Comparison of ENCODE assay signal across 18 cellular contexts in the genomic region with DNA sequence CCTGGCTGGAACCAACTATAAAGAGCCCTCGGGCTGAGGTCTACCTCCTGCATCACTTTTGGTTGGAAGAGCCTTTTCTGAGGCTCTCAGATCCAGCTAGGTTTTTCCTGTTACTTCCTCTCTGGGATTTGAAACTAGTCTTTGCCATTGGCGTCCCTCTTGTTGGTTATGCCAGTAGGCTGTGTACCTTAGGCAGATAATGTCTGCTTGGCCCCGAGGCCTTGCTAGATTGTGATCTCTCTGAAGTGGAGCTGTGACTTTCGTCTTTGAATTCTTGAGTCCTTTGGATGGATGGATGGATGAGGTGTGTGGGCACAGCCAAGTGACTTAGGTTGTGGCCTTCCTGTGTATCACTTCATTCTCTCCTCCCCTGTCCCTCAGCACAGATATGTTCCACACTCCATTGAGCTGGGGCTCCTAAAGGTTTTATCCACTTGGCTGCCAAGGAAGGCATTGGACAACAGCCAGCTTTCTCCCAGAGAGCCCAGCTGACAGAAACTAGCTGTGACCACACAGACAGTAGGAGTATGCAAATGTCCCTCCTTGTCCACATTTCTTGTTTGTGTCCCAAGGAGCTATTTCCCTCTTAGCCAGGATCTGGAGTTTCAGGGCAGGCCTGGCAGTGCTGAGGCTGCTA. TPM values are rescaled to one million over a fixed set of nuclear protein-coding genes. Genes with fewer than 3 reads are reported as not detected.
DNase-seq lines count a peak whose midpoint lies in the region; ATAC-seq and TF ChIP-seq lines count a peak whose summit lies in the region.
"Had no signal": no experiment of that assay in that cellular context is flagged by ENCODE, and none has a peak within 500 bp of the region (broad histone marks: within the 10 kb centered on the region; RNA-seq: fewer than 3 reads in every experiment).

No MANE protein-coding gene starts in this region.

- intact Hi-C loops in IMR-90 (cut with micrococcal nuclease) (no loop called here), left lung (cut with DNase I) (no loop called here)

- no peak overlapping the region for H2AFZ ChIP-seq in IMR-90 (replicated peaks; ENCODE audit: low read length, poor library complexity)

- peaks cover 21% of the 10 kb centered on the region for H3K36me3 ChIP-seq in IMR-90 (ENCODE audit: control insufficient read depth, insufficient read depth, low read length)
- peaks cover 0 to 46% of the 10 kb centered on the region in 2 donors for H3K36me3 ChIP-seq in left lung
- H3K36me3 ChIP-seq: colonic mucosa had no signal

- no peak overlapping the region for H3K14ac ChIP-seq in IMR-90 (replicated peaks; ENCODE audit: low read depth, low read length)

- no peak overlapping the region for H2AK9ac ChIP-seq in IMR-90 (replicated peaks; ENCODE audit: low read depth, low read length, poor library complexity)

- WGBS in IMR-90 (ENCODE audit: extremely low coverage in 2 of 2, insufficient read length in 1 of 2), 2 experiments, result 80% methylated on average over 1 of the region's 4 CpGs; no CpG with 5 or more reads in 1 of the 2 experiments

- no peaks in the 10 kb centered on the region for H4K20me1 ChIP-seq in IMR-90 (ENCODE audit: insufficient read depth, low read length)

- H3K18ac ChIP-seq in IMR-90 (ENCODE audit: low read depth, low read length), result no peak overlapping the region

- no peak overlapping the region for H3K56ac ChIP-seq in IMR-90 (ENCODE audit: extremely low read depth, insufficient read depth, low read length)

- CTCF ChIA-PET in IMR-90 (lab: Yijun Ruan, JAX), result interaction anchor here (1.1 kb wide), 1 partner anchor 79 kb away, joined by 3 read pairs; the partner anchor contains the start of gene VPS18

- in situ Hi-C loops in IMR-90 (cut with MboI; ENCODE audit: low sequenced_read_pairs) (no loop called here), T47D (cut with HindIII; ENCODE audit: low pct_unique_long_range_greater_than_20kb, low sequenced_read_pairs) (no loop called here)

- H4K5ac ChIP-seq in IMR-90 (ENCODE audit: low read depth, low read length), result no peak overlapping the region

- POLR2A ChIA-PET in IMR-90 (lab: Charles Lee; ENCODE audit: unreplicated experiment), result no interaction called here

- no peak for DNase-seq in IMR-90
- DNase-seq in T47D (ENCODE audit: low read depth in 1 of 2, low spot score in 1 of 2), result peak; percentile 51 to 92
- no peak for DNase-seq in left lung
- DNase-seq in NCI-H748 treated with DMSO at 0.1 percent for 48 hours (lab: John Stamatoyannopoulos, UW), result no peak
- DNase-seq in activated T-cell treated with anti-CD3 and anti-CD28 coated beads, Interleukin-2, amount 50 U/mL, for 1 hour, result no peak
- DNase-seq: activated CD8-positive, alpha-beta memory T cell treated with anti-CD3 and anti-CD28 coated beads, Interleukin-2, amount 50 U/mL, for 48 hours; activated naive CD8-positive, alpha-beta T cell treated with anti-CD3 and anti-CD28 coated beads for 36 hours; colonic mucosa; erythroblast; hippocampal formation; NCI-H345; PC-3 had no signal

- TF ChIP-seq POLR2A in IMR-90 (IDR thresholded peaks at IDR 0.05; ENCODE audit: low read depth, low read length), result no peak

- H4K8ac ChIP-seq in IMR-90 (ENCODE audit: low read depth in 2 of 2, low read length in 2 of 2), result no peak overlapping the region

- no peaks in the 10 kb centered on the region for H3K79me1 ChIP-seq in IMR-90 (ENCODE audit: low read depth in 1 of 2, low read length in 2 of 2)

- H4K91ac ChIP-seq in IMR-90 (ENCODE audit: insufficient read depth, low read depth, low read length), result no peak overlapping the region

- peak; percentile 51 for ATAC-seq in IMR-90 (ENCODE audit: low read depth)
- peak; percentile 36 for ATAC-seq in left lung
- ATAC-seq in GM19463 (IDR thresholded peaks at IDR 0.05; ENCODE audit: unreplicated experiment), result no peak
- ATAC-seq in HG02610 (IDR thresholded peaks at IDR 0.05; ENCODE audit: unreplicated experiment), result no peak
- ATAC-seq: activated CD4-positive, CD25-positive, alpha-beta regulatory T cell treated with anti-CD3 and anti-CD28 coated beads, Interleukin-2, amount 50 U/mL, for 24 hours; PC-3 had no signal

- H3K9me3 ChIP-seq in IMR-90 (ENCODE audit: control insufficient read depth, insufficient read depth, low read length) (no peaks in the 10 kb centered on the region), left lung (no peaks in the 10 kb centered on the region)
- H3K9me3 ChIP-seq: colonic mucosa, neutrophil had no signal

- no peak overlapping the region for H3K4ac ChIP-seq in IMR-90 (ENCODE audit: low read depth, low read length)

- no peaks in the 10 kb centered on the region for H3K27me3 ChIP-seq in IMR-90 (ENCODE audit: control insufficient read depth, insufficient read depth, low read length)
- H3K27me3 ChIP-seq in left lung, result no peaks in the 10 kb centered on the region
- H3K27me3 ChIP-seq: colonic mucosa, neutrophil had no signal

- H3K23ac ChIP-seq in IMR-90 (ENCODE audit: low read depth, low read length), result no peak overlapping the region

- no peak overlapping the region for H2BK5ac ChIP-seq in IMR-90 (ENCODE audit: low read depth, low read length, poor library complexity, severe bottlenecking)

- TF ChIP-seq CTCF in 22Rv1 (IDR thresholded peaks at IDR 0.05), result no peak
- TF ChIP-seq CTCF in IMR-90 (conservative IDR thresholded peaks at IDR 0.05; ENCODE audit: low read depth, low read length), result no peak
- TF ChIP-seq CTCF in left lung (IDR thresholded peaks at IDR 0.05), result no peak

- H3K9me1 ChIP-seq in IMR-90 (ENCODE audit: insufficient read depth, low read length), result 0 out of 2 replicates have a peak, but pooled peaks cover 4% of the 10 kb centered on the region

- H3K4me1 ChIP-seq in IMR-90 (ENCODE audit: control insufficient read depth, insufficient read depth, low read length), result no peaks in the 10 kb centered on the region
- H3K4me1 ChIP-seq in left lung, result no peaks in the 10 kb centered on the region
- H3K4me1 ChIP-seq: colonic mucosa had no signal

- no peak overlapping the region for H2BK15ac ChIP-seq in IMR-90 (ENCODE audit: low read depth, low read length)

- H3K9ac ChIP-seq in IMR-90 (ENCODE audit: low read depth, low read length), result no peak overlapping the region

- no peak overlapping the region for H2BK120ac ChIP-seq in IMR-90 (ENCODE audit: low read depth, low read length)

- no peak overlapping the region for H2BK20ac ChIP-seq in IMR-90 (ENCODE audit: low read depth, low read length)

- H3K4me3 ChIP-seq in IMR-90 (ENCODE audit: insufficient read depth, low read depth, low read length) (no peak overlapping the region), left lung (no peak overlapping the region)
- H3K4me3 ChIP-seq: colonic mucosa, lung had no signal

- BruUV-seq in IMR-90 (replicated peaks; lab: Mats Ljungman, UMichigan), result no TSS peak

- no peak for TF ChIP-seq RAD21 in IMR-90 (IDR thresholded peaks at IDR 0.05; ENCODE audit: low read length)

- no peak overlapping the region for H3K4me2 ChIP-seq in IMR-90 (ENCODE audit: low read depth, low read length)

- dilution Hi-C loops in IMR-90 (cut with HindIII; ENCODE audit: low sequenced_read_pairs, unreplicated experiment), result no loop called here

- H2AK5ac ChIP-seq in IMR-90 (ENCODE audit: low read depth, low read length), result no peak overlapping the region

- H3K27ac ChIP-seq in 22Rv1 (peak overlapping the region; percentile 65), IMR-90 (ENCODE audit: insufficient read depth, low read length) (no peak overlapping the region), left lung (no peak overlapping the region)
- H3K27ac ChIP-seq: colonic mucosa, neutrophil had no signal

TF ChIP-seq in IMR-90, 13 proteins besides CTCF, POLR2A, EP300 and RAD21:
- no peak for TF ChIP-seq MAFK (IDR thresholded peaks at IDR 0.05; ENCODE audit: low read depth, low read length)
- TF ChIP-seq NFE2L2 (IDR thresholded peaks at IDR 0.05; ENCODE audit: low read depth, low read length), result no peak
- no peak for TF ChIP-seq FOS (IDR thresholded peaks at IDR 0.05; ENCODE audit: low read depth, low read length)
- no peak for TF ChIP-seq CEBPB (IDR thresholded peaks at IDR 0.05; ENCODE audit: low read depth, low read length)
- TF ChIP-seq BHLHE40 (IDR thresholded peaks at IDR 0.05; ENCODE audit: low read depth, low read length), result no peak
- no peak for TF ChIP-seq MAZ (IDR thresholded peaks at IDR 0.05; ENCODE audit: borderline replicate concordance, low read depth, low read length)
- TF ChIP-seq, protein P1, sequence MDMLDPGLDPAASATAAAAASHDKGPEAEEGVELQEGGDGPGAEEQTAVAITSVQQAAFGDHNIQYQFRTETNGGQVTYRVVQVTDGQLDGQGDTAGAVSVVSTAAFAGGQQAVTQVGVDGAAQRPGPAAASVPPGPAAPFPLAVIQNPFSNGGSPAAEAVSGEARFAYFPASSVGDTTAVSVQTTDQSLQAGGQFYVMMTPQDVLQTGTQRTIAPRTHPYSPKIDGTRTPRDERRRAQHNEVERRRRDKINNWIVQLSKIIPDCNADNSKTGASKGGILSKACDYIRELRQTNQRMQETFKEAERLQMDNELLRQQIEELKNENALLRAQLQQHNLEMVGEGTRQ (IDR thresholded peaks at IDR 0.05; ENCODE audit: low read depth, low read length), result no peak
- no peak for TF ChIP-seq SMC3 (IDR thresholded peaks at IDR 0.05; ENCODE audit: low read depth, low read length)
TF ChIP-seq in IMR-90: peak in this region for 0.

RNA-seq across cellular contexts. Expression of gene DNAJC17, which starts 7.9 kb away (rescaled TPM):
- total RNA-seq in IMR-90 (2012; rRNA removed) (58.3 and 107 TPM in 2 replicates), left lung (10 to 100 TPM; 24.3 to 32.6 TPM)
- polyA plus RNA-seq in IMR-90 (2012; rRNA removed), result 58.6 and 77.1 TPM in 2 replicates
- polyA plus RNA-seq in IMR-90 (2012; cell fraction: cytosol; rRNA removed), result 36.7 and 109 TPM in 2 replicates
- polyA plus RNA-seq in IMR-90 (2012; cell fraction: nucleus; rRNA removed; ENCODE audit: low replicate concordance), result 46.7 and 66.8 TPM in 2 replicates

RNA-seq across cellular contexts. Expression of gene ZFYVE19, which starts 8.3 kb away (rescaled TPM):
- total RNA-seq in IMR-90 (2012; rRNA removed) (22.6 and 22.8 TPM in 2 replicates), left lung (10 to 100 TPM; 23.6 to 26.2 TPM)
- 27.3 and 29.6 TPM in 2 replicates for polyA plus RNA-seq in IMR-90 (2012; rRNA removed)
- polyA plus RNA-seq in IMR-90 (2012; cell fraction: cytosol; rRNA removed), result 22.7 and 25.2 TPM in 2 replicates
- polyA plus RNA-seq in IMR-90 (2012; cell fraction: nucleus; rRNA removed; ENCODE audit: low replicate concordance), result 113 and 127 TPM in 2 replicates

RNA-seq across cellular contexts. Expression of gene PPP1R14D, which starts 13.3 kb away (rescaled TPM):
- total RNA-seq in IMR-90 (2012; rRNA removed) (not detected in 2 replicates), left lung (under 1 TPM in 1 of 2 donors, not detected in 1; 0.47 TPM)
- polyA plus RNA-seq in IMR-90 (2012; rRNA removed), result not detected in 2 replicates
- not detected in 2 replicates for polyA plus RNA-seq in IMR-90 (2012; cell fraction: cytosol; rRNA removed)
- polyA plus RNA-seq in IMR-90 (2012; cell fraction: nucleus; rRNA removed; ENCODE audit: low replicate concordance), result not detected in 2 replicates
- total RNA-seq: activated naive CD8-positive, alpha-beta T cell treated with anti-CD3 and anti-CD28 coated beads for 36 hours; lung had no signal

RNA-seq across cellular contexts. Expression of gene SPINT1, which starts 28.7 kb away (rescaled TPM):
- total RNA-seq in IMR-90 (2012; rRNA removed) (0.56 and 0.90 TPM in 2 replicates), left lung (100 to 1,000 TPM; 102 to 160 TPM)
- polyA plus RNA-seq in IMR-90 (2012; rRNA removed), result 1.8 and 2.1 TPM in 2 replicates
- polyA plus RNA-seq in IMR-90 (2012; cell fraction: cytosol; rRNA removed), result 2.3 and 3.1 TPM in 2 replicates
- 2.5 and 5.8 TPM in 2 replicates for polyA plus RNA-seq in IMR-90 (2012; cell fraction: nucleus; rRNA removed; ENCODE audit: low replicate concordance)

RNA-seq across cellular contexts. Expression of gene C15orf62, which starts 45.4 kb away (rescaled TPM):
- under 0.01 TPM in 1 of 2 replicates, not detected in the other for total RNA-seq in IMR-90 (2012; rRNA removed)
- not detected in 2 replicates for polyA plus RNA-seq in IMR-90 (2012; rRNA removed)
- 0.02 and 0.16 TPM in 2 replicates for polyA plus RNA-seq in IMR-90 (2012; cell fraction: cytosol; rRNA removed)
- 0.06 and 0.07 TPM in 2 replicates for polyA plus RNA-seq in IMR-90 (2012; cell fraction: nucleus; rRNA removed; ENCODE audit: low replicate concordance)
- under 1 TPM; 0.32 to 0.71 TPM for total RNA-seq in left lung

Comparison
In these comparisons a context has a peak if more than half of its experiments do, and no peak if none do; other contexts are left out.
1. ATAC-seq: peak in IMR-90 (single experiment) and left lung (single experiment); none in GM19463 (single experiment) and HG02610 (single experiment).
2. DNase-seq: peak in T47D (2 of 2); none in IMR-90 (single experiment), left lung (0 of 2), NCI-H748 treated with DMSO at 0.1 percent for 48 hours (single experiment) and activated T-cell treated with anti-CD3 and anti-CD28 coated beads, Interleukin-2, amount 50 U/mL, for 1 hour (single experiment).